ENCODE assay signal across 30 cellular contexts in the genomic region with DNA sequence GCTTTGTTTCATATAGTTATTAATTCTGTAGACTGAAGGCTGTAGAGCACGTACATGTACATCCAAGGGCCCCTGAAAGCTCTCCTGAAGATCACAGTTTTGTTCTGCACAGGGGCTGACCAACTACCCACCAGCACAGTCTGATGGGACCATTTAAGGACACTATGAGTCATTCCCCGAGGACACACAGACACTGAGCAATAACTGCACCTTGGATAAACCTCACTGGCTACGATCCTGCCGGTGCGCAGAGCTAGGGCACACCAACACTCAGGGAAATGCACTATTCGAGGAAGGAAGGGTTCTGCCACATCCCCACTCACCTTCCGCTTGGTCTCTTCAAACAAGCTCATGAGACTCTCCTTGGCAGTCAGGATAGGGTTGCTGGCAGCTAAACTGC. TPM values are rescaled to one million over a fixed set of nuclear protein-coding genes. Genes with fewer than 3 reads are reported as not detected.
A peak's percentile ranks its signal among the peaks of the same experiment; 100 is the strongest.
DNase-seq lines count a peak whose midpoint lies in the region; ATAC-seq, FAIRE-seq and TF ChIP-seq lines count a peak whose summit lies in the region.
"Had no signal": no experiment of that assay in that cellular context is flagged by ENCODE, and none has a peak within 500 bp of the region (broad histone marks: within the 10 kb centered on the region; RNA-seq: fewer than 3 reads in every experiment).

No MANE protein-coding gene starts in this region.

- no peak for TF ChIP-seq POLR2A in GM12891 (IDR thresholded peaks at IDR 0.05; ENCODE audit: low read depth, low read length)
- no peak for TF ChIP-seq POLR2A in sigmoid colon (IDR thresholded peaks at IDR 0.05)

- TF ChIP-seq EP300 in sigmoid colon (IDR thresholded peaks at IDR 0.05): no peak

- no peak for TF ChIP-seq CTCF in RWPE2 (IDR thresholded peaks at IDR 0.05; ENCODE audit: poor library complexity, severe bottlenecking)
- no peak for TF ChIP-seq CTCF in sigmoid colon (IDR thresholded peaks at IDR 0.05)

- H3K36me3 ChIP-seq in RWPE2 (ENCODE audit: low read depth) (peaks cover 87% of the 10 kb centered on the region), sigmoid colon (peaks cover 9 to 77% (median 26%) of the 10 kb centered on the region in 4 donors)
- H3K36me3 ChIP-seq: colonic mucosa had no signal

- H3K4me3 ChIP-seq in RWPE2 (ENCODE audit: severe bottlenecking) (no peak overlapping the region), sigmoid colon (no peak overlapping the region)
- H3K4me3 ChIP-seq: colonic mucosa, GM23338, heart left ventricle, lower lobe of right lung, mucosa of descending colon, right atrium auricular region, upper lobe of right lung had no signal

- peak; percentile 51 for FAIRE-seq in GM12891 (lab: Jason Lieb, UNC)
- FAIRE-seq: D721Med, HepG2 had no signal

- 85 to 91% methylated on average over 7 of the region's 7 CpGs for WGBS in sigmoid colon, 2 donors

- H3K27ac ChIP-seq in RWPE2 (ENCODE audit: poor library complexity, severe bottlenecking) (no peak overlapping the region), epithelial cell of prostate (peak overlapping the region; percentile 55), sigmoid colon (peak overlapping the region in 3 of 4 donors; percentile 28 to 38 (median 31))
- H3K27ac ChIP-seq: colonic mucosa, foreskin keratinocyte, heart left ventricle, lower lobe of right lung, parathyroid adenoma, right atrium auricular region, upper lobe of right lung, WERI-Rb-1 had no signal

- H3K4me1 ChIP-seq in RWPE2 (ENCODE audit: insufficient read depth, poor library complexity, severe bottlenecking) (no peaks in the 10 kb centered on the region), sigmoid colon (no peaks in the 10 kb centered on the region)
- H3K4me1 ChIP-seq: colonic mucosa, foreskin keratinocyte, lower lobe of right lung, parathyroid adenoma, right atrium auricular region, upper lobe of right lung had no signal

- no peak for DNase-seq in GM12891 (ENCODE audit: insufficient read length, low spot score)
- no peak for DNase-seq in RWPE2 (ENCODE audit: low spot score)
- no peak for DNase-seq in epithelial cell of prostate (ENCODE audit: low read depth, low spot score)
- no peak for DNase-seq in sigmoid colon
- no peak for DNase-seq in stimulated activated CD4-positive, alpha-beta T cell treated with anti-CD3 and anti-CD28 coated beads, Interleukin-2, amount 100 ng/mL, for 24 hours
- DNase-seq: activated CD4-positive, alpha-beta T cell treated with anti-CD3 and anti-CD28 coated beads, Interleukin-2, amount 10 ng/mL, durations not matched to agents 7 days and 5 days; activated naive CD4-positive, alpha-beta T cell treated with anti-CD3 and anti-CD28 coated beads, Interleukin-2, amount 10 ng/mL, durations not matched to agents 7 days and 5 days; colonic mucosa; effector CD8-positive, alpha-beta T cell; foreskin keratinocyte; heart left ventricle; kidney glomerular epithelial cell; lower lobe of right lung; mucosa of descending colon; NCI-H1048; NCI-H187; NCI-H774; OCI-M1; stimulated activated CD4-positive, alpha-beta T cell treated with anti-CD3 and anti-CD28 coated beads, Interleukin-12 subunit alpha, Interleukin-12 subunit beta, amount 100 ng/mL, for 4 hours; stimulated activated CD4-positive, alpha-beta T cell treated with anti-CD3 and anti-CD28 coated beads, Interleukin-4, amount 100 ng/mL, for 24 hours; upper lobe of right lung; WERI-Rb-1 had no signal

- no peaks in the 10 kb centered on the region for H3K27me3 ChIP-seq in RWPE2 (ENCODE audit: insufficient read depth, poor library complexity, severe bottlenecking)
- H3K27me3 ChIP-seq in sigmoid colon: no peaks in the 10 kb centered on the region
- H3K27me3 ChIP-seq: colonic mucosa, foreskin keratinocyte, heart left ventricle, right atrium auricular region, upper lobe of right lung had no signal

- ATAC-seq in RWPE2 (ENCODE audit: low read depth) (0 out of 3 replicates have a peak, but pooled peaks have one; percentile 25), GM18498 (IDR thresholded peaks at IDR 0.05; ENCODE audit: unreplicated experiment) (no peak), HG02981 (IDR thresholded peaks at IDR 0.05; ENCODE audit: unreplicated experiment) (no peak)
- ATAC-seq: foreskin keratinocyte; stimulated activated effector memory CD8-positive, alpha-beta T cell treated with anti-CD3 and anti-CD28 coated beads, Interleukin-12 subunit alpha, Interleukin-12 subunit beta, amount 100 ng/mL, for 72 hours; upper lobe of right lung had no signal

- H3K9me3 ChIP-seq in RWPE2 (ENCODE audit: severe bottlenecking) (no peaks in the 10 kb centered on the region), sigmoid colon (no peaks in the 10 kb centered on the region)
- H3K9me3 ChIP-seq: colonic mucosa, heart left ventricle, lower lobe of right lung, mucosa of descending colon, right atrium auricular region, upper lobe of right lung had no signal

- intact Hi-C loops in sigmoid colon (cut with DNase I): loop anchor here (2.0 to 5.0 kb wide), 3 partner anchors 36 to 229 kb away; partner anchors contain the start of gene HIC1

TF ChIP-seq in GM12891, 5 proteins besides CTCF, POLR2A, EP300 and RAD21:
- TF ChIP-seq TAF1 (IDR thresholded peaks at IDR 0.05; ENCODE audit: low read depth, low read length) (no peak), POU2F2 (IDR thresholded peaks at IDR 0.05; ENCODE audit: low read depth, low read length) (no peak), PAX5 (IDR thresholded peaks at IDR 0.05; ENCODE audit: insufficient read depth, low read length, severe bottlenecking) (no peak), POLR2AphosphoS5 (IDR thresholded peaks at IDR 0.05; ENCODE audit: low read depth, low read length) (no peak), SPI1 (IDR thresholded peaks at IDR 0.05; ENCODE audit: low read depth, low read length) (no peak)

RNA-seq across cellular contexts. Expression of gene SMG6, which starts 20.3 kb away (rescaled TPM):
- 26.3 TPM for polyA plus RNA-seq in GM12891 (2012; ENCODE audit: low read depth, missing spikeins)
- 10 to 100 TPM; 21.4 to 38.8 (median 25.7) TPM for total RNA-seq in sigmoid colon
- 10 to 100 TPM; 11.1 to 23.9 (median 20.4) TPM for polyA plus RNA-seq in sigmoid colon

RNA-seq across cellular contexts. Expression of gene SRR, which starts 20.4 kb away (rescaled TPM):
- 18.4 TPM for polyA plus RNA-seq in GM12891 (2012; ENCODE audit: low read depth, missing spikeins)
- total RNA-seq in sigmoid colon: 10 to 100 TPM in 3 of 4 donors, 1 to 10 TPM in 1; 10.0 to 27.8 (median 13.9) TPM
- 1 to 10 TPM; 2.4 to 8.7 (median 5.3) TPM for polyA plus RNA-seq in sigmoid colon

RNA-seq across cellular contexts. Expression of gene TSR1, which starts 53.0 kb away (rescaled TPM):
- polyA plus RNA-seq in GM12891 (2012; ENCODE audit: low read depth, missing spikeins): 32.4 TPM
- total RNA-seq in sigmoid colon: 10 to 100 TPM; 21.9 to 56.3 (median 38.0) TPM
- 10 to 100 TPM in 1 of 3 donors, 1 to 10 TPM in 2; 6.7 to 16.6 (median 9.0) TPM for polyA plus RNA-seq in sigmoid colon

RNA-seq across cellular contexts. Expression of gene SGSM2, which starts 54.0 kb away (rescaled TPM):
- 35.4 TPM for polyA plus RNA-seq in GM12891 (2012; ENCODE audit: low read depth, missing spikeins)
- total RNA-seq in sigmoid colon: 10 to 100 TPM; 25.5 to 79.8 (median 54.9) TPM
- 10 to 100 TPM in 2 of 3 donors, 1 to 10 TPM in 1; 6.2 to 43.9 (median 12.0) TPM for polyA plus RNA-seq in sigmoid colon
